1 cellular context compared by ENCODE assay signal in genomic region chr19:18020212-18021067, GRCh38.
TF ChIP-seq lines count a peak whose summit lies in the region.

No MANE protein-coding gene starts in this region.

TF ChIP-seq in GM23338, 12 proteins besides CTCF, POLR2A, EP300 and RAD21 (continued from another document):
- no peak for TF ChIP-seq ZNF462 (CRISPR knock-in tag; IDR thresholded peaks at IDR 0.05)
